Comparison of ENCODE assay signal across 16 cellular contexts in genomic region chr7:38163671-38164070, GRCh38.
"Had no signal": no experiment of that assay in that cellular context is flagged by ENCODE, and none has a peak within 500 bp of the region (broad histone marks: within the 10 kb centered on the region; RNA-seq: fewer than 3 reads in every experiment).

No MANE protein-coding gene starts in this region.

- H3K27ac ChIP-seq: RWPE1 had no signal

- DNase-seq: IMR-90, Karpas-422, KG1, MM.1S, NCI-H1092 treated with DMSO at 0.1 percent for 48 hours, NCI-H1436, NCI-H187 treated with DMSO at 0.1 percent for 48 hours, NCI-H2029 treated with DMSO at 0.1 percent for 48 hours, NCI-H2171 treated with DMSO at 0.1 percent for 48 hours, NCI-H345, NCI-H446 treated with DMSO at 0.1 percent for 48 hours, NCI-H524, NCI-H526 treated with DMSO at 0.1 percent for 48 hours, NCI-H774, SHP77 had no signal
